ENCODE assay signal across 1 cellular context in genomic region chr21:40386301-40386911, GRCh38.
TF ChIP-seq lines count a peak whose summit lies in the region.

No MANE protein-coding gene starts in this region.

TF ChIP-seq in GM23338, 12 proteins besides CTCF, POLR2A, EP300 and RAD21 (continued from another document):
- TF ChIP-seq ZNF462 (CRISPR knock-in tag; IDR thresholded peaks at IDR 0.05) (no peak), CREB1 (CRISPR knock-in tag; IDR thresholded peaks at IDR 0.05; ENCODE audit: low read depth) (no peak)
